Comparison of ENCODE assay signal across 8 cellular contexts in the genomic region with DNA sequence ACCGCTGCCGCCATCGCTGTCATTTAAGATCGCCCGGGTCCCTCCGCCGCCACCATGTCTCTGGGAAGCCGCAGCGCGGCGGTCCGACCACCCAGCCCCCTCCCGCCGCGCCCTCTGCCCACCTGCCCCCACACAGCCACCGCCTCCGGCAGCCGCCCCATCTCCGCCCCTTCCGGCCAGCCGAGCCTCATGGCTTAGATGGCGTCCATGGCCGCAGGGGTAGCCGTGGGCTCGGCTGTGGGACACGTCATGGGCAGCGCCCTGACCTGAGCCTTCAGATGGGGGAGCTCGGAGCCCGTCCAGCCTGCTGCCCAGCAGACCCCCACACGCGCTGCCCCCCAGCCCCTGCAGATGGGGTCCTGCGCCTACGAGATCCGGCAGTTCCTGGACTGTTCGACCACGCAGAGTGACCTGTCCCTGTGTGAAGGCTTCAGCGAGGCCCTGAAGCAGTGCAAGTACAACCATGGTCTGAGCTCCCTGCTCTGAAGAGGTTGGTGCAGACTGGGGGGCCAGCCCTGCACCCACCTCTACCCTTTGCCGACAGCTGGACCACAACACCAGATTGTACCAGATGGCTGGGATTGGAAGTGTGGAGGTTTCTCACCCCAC.
A peak's percentile ranks its signal among the peaks of the same experiment; 100 is the strongest.
DNase-seq lines count a peak whose midpoint lies in the region; ATAC-seq, FAIRE-seq and TF ChIP-seq lines count a peak whose summit lies in the region.

No MANE protein-coding gene starts in this region.

- H3K79me1 ChIP-seq in mesendoderm (ENCODE audit: low read length), result no peaks in the 10 kb centered on the region

- DNase-seq in AG10803 (ENCODE audit: low read depth) (no peak), GM12892 (ENCODE audit: insufficient read length) (peak; percentile 48), MM.1S (peak; percentile 19), mammary epithelial cell (no peak), mesendoderm (no peak)

- H4K5ac ChIP-seq in mesendoderm (ENCODE audit: low read length), result no peak overlapping the region

- H3K27ac ChIP-seq in MM.1S (ENCODE audit: low read length) (no peak overlapping the region), mammary epithelial cell (ENCODE audit: insufficient read depth, low read depth, low read length) (no peak overlapping the region), muscle layer of duodenum (ENCODE audit: low read length) (no peak overlapping the region), mesendoderm (ENCODE audit: low read depth, low read length) (no peak overlapping the region)

- H3K23ac ChIP-seq in mesendoderm (ENCODE audit: low read length), result no peak overlapping the region

- in situ Hi-C loops in mammary epithelial cell (cut with MboI; ENCODE audit: low sequenced_read_pairs in 2 of 2), result loop anchor here in 1 of 2 donors (25.0 kb wide), 1 partner anchor 199 kb away; no protein-coding TSS in a partner anchor

- H3K4me3 ChIP-seq in AG10803 (ENCODE audit: low read length) (peak overlapping the region; percentile 35), MM.1S (ENCODE audit: low read length) (peak overlapping the region; percentile 66), mammary epithelial cell (replicated peaks in 1 of 3; ENCODE audit: insufficient read depth in 1 of 3, low read depth in 2 of 3, low read length in 3 of 3) (peak overlapping the region in 2 of 3 experiments; percentile 6 to 15), muscle layer of duodenum (ENCODE audit: low read depth in 1 of 2, low read length in 2 of 2) (peak overlapping the region; percentile 50 to 66), mesendoderm (ENCODE audit: low read length) (no peak overlapping the region)

- no peaks in the 10 kb centered on the region for H3K27me3 ChIP-seq in MM.1S (replicated peaks; ENCODE audit: insufficient read depth, low read length)
- H3K27me3 ChIP-seq in mammary epithelial cell (ENCODE audit: insufficient read depth, low read length), result peaks cover 2% of the 10 kb centered on the region
- no peaks in the 10 kb centered on the region for H3K27me3 ChIP-seq in muscle layer of duodenum (ENCODE audit: low read depth, low read length)
- H3K27me3 ChIP-seq in mesendoderm (ENCODE audit: insufficient read depth, low read length, poor library complexity), result no peaks in the 10 kb centered on the region

- no peaks in the 10 kb centered on the region for H3K9me2 ChIP-seq in MM.1S (replicated peaks; ENCODE audit: insufficient read depth, low read length)

- no peak overlapping the region for H2AK5ac ChIP-seq in mesendoderm (ENCODE audit: low read length)

- intact Hi-C loops in mammary epithelial cell (cut with micrococcal nuclease), result no loop called here

- H3K56ac ChIP-seq in mesendoderm (ENCODE audit: low read length), result no peak overlapping the region

- no peaks in the 10 kb centered on the region for H3K9me3 ChIP-seq in MM.1S (replicated peaks; ENCODE audit: insufficient read depth, low read length)
- H3K9me3 ChIP-seq in mammary epithelial cell (replicated peaks; ENCODE audit: insufficient read depth, low read length), result no peaks in the 10 kb centered on the region
- no peaks in the 10 kb centered on the region for H3K9me3 ChIP-seq in muscle layer of duodenum (ENCODE audit: control insufficient read depth in 1 of 2, low read length in 2 of 2)

- no peak overlapping the region for H3K18ac ChIP-seq in mesendoderm (ENCODE audit: low read length)

- TF ChIP-seq CTCF in AG10803 (conservative IDR thresholded peaks at IDR 0.05; ENCODE audit: low read length) (no peak), MM.1S (IDR thresholded peaks at IDR 0.05; ENCODE audit: low read length) (no peak), mammary epithelial cell (conservative IDR thresholded peaks at IDR 0.05 in 1 of 2, IDR thresholded peaks at IDR 0.05 in 1 of 2; ENCODE audit: extremely low read depth in 1 of 2, insufficient read depth in 1 of 2, low read depth in 1 of 2, low read length in 2 of 2) (no peak)

- H3K9ac ChIP-seq in MM.1S (ENCODE audit: low read length), result peak overlapping the region; percentile 32; the same call in 1 of the 2 replicates
- no peak overlapping the region for H3K9ac ChIP-seq in mammary epithelial cell (ENCODE audit: insufficient read depth, low read length)
- H3K9ac ChIP-seq in mesendoderm (ENCODE audit: low read length), result no peak overlapping the region

- H3K79me2 ChIP-seq in MM.1S (ENCODE audit: low read length) (no peaks in the 10 kb centered on the region), mammary epithelial cell (ENCODE audit: insufficient read depth, low read length) (no peaks in the 10 kb centered on the region), mesendoderm (ENCODE audit: control insufficient read depth, insufficient read depth, low read length) (no peaks in the 10 kb centered on the region)

- H2BK120ac ChIP-seq in mesendoderm (ENCODE audit: low read depth, low read length), result no peak overlapping the region

- no peak overlapping the region for H2BK15ac ChIP-seq in mesendoderm (replicated peaks; ENCODE audit: low read depth)

- CTCF ChIA-PET in mammary epithelial cell (lab: Charles Lee; ENCODE audit: low non-redundant PET), result no interaction called here

- peak; percentile 79 for FAIRE-seq in GM12892 (lab: Jason Lieb, UNC)

- H2AFZ ChIP-seq in MM.1S (ENCODE audit: low read length) (peak overlapping the region; percentile 84), mammary epithelial cell (ENCODE audit: low read depth, low read length) (peak overlapping the region; percentile 46)

- H3K4me1 ChIP-seq in MM.1S (ENCODE audit: low read length) (peaks cover 25% of the 10 kb centered on the region), mammary epithelial cell (ENCODE audit: insufficient read depth, low read length) (no peaks in the 10 kb centered on the region), muscle layer of duodenum (ENCODE audit: control insufficient read depth in 1 of 2, insufficient read depth in 2 of 2, low read length in 2 of 2) (peaks cover 3 to 7% of the 10 kb centered on the region in 2 donors), mesendoderm (ENCODE audit: control insufficient read depth, low read depth, low read length) (no peaks in the 10 kb centered on the region)

- H4K20me1 ChIP-seq in MM.1S (ENCODE audit: insufficient read depth, low read length) (no peaks in the 10 kb centered on the region), mammary epithelial cell (ENCODE audit: insufficient read depth, low read length) (no peaks in the 10 kb centered on the region)

- dilution Hi-C loops in mammary epithelial cell (cut with HindIII; ENCODE audit: low sequenced_read_pairs), result no loop called here

- BruUV-seq in mammary epithelial cell (replicated peaks; lab: Mats Ljungman, UMichigan), result no TSS peak

- TF ChIP-seq POLR2A in GM12892 (IDR thresholded peaks at IDR 0.05; ENCODE audit: low read depth, low read length), result peak; percentile 38; the same call in 1 of the 2 replicates

- 100% methylated on average over 1 of the region's 38 CpGs for WGBS in mammary epithelial cell (ENCODE audit: low coverage, missing lambda C conversion rate)
- no CpG with 5 or more reads among the region's 38 CpGs for WGBS in mesendoderm (ENCODE audit: extremely low coverage, insufficient coverage, low lambda C conversion rate)

- no peak overlapping the region for H3K4ac ChIP-seq in mesendoderm (ENCODE audit: low read depth, low read length)

- H2BK5ac ChIP-seq in mesendoderm (ENCODE audit: low read length), result no peak overlapping the region

- no peak for ATAC-seq in HG03469 (IDR thresholded peaks at IDR 0.05; ENCODE audit: unreplicated experiment)
- ATAC-seq in GM18870 (IDR thresholded peaks at IDR 0.05; ENCODE audit: unreplicated experiment), result no peak

- H3K36me3 ChIP-seq in MM.1S (replicated peaks; ENCODE audit: insufficient read depth, low read length) (no peaks in the 10 kb centered on the region), mammary epithelial cell (ENCODE audit: insufficient read depth, low read length) (no peaks in the 10 kb centered on the region), muscle layer of duodenum (ENCODE audit: control insufficient read depth in 1 of 2, insufficient read depth in 2 of 2, low read length in 2 of 2) (no peaks in the 10 kb centered on the region), mesendoderm (ENCODE audit: control insufficient read depth, insufficient read depth, low read length) (no peaks in the 10 kb centered on the region)

- H3K4me2 ChIP-seq in MM.1S (ENCODE audit: low read depth, low read length), result peak overlapping the region; percentile 80
- peak overlapping the region; percentile 30 for H3K4me2 ChIP-seq in mammary epithelial cell (ENCODE audit: insufficient read depth, low read depth, low read length)
- no peak overlapping the region for H3K4me2 ChIP-seq in mesendoderm (ENCODE audit: low read length)

- no peak overlapping the region for H4K8ac ChIP-seq in mesendoderm (ENCODE audit: low read depth, low read length)

- no peaks in the 10 kb centered on the region; the same call in 1 of the 2 replicates for H3F3A ChIP-seq in MM.1S (ENCODE audit: insufficient read depth, low read length)

Comparison
In these comparisons a context has a peak if more than half of its experiments do, and no peak if none do; other contexts are left out.
1. DNase-seq: peak in GM12892 (single experiment) and MM.1S (single experiment); none in AG10803 (single experiment), mammary epithelial cell (single experiment) and mesendoderm (single experiment).